8 cellular contexts compared by ENCODE assay signal in genomic region chr11:506238-506949, GRCh38. TPM values are rescaled to one million over a fixed set of nuclear protein-coding genes. Genes with fewer than 3 reads are reported as not detected.
DNase-seq lines count a peak whose midpoint lies in the region; ATAC-seq and TF ChIP-seq lines count a peak whose summit lies in the region.

No MANE protein-coding gene starts in this region.

- H3K27me3 ChIP-seq in AG04450 (ENCODE audit: control insufficient read depth, insufficient read depth, low read length) = no peaks in the 10 kb centered on the region

- no peaks in the 10 kb centered on the region for H3K9me3 Mint-ChIP-seq in WTC11

- POLR2A ChIA-PET in AG04450 (lab: Yijun Ruan, JAX) = interaction anchor here (0.6 to 1.6 kb wide), 7 partner anchors 14 to 882 kb away, joined by 3 to 10 read pairs (median 3); partner anchors contain the start of gene PHRF1
- POLR2A ChIA-PET in WTC11 (lab: Charles Lee) = interaction anchor here (0.5 to 1.2 kb wide), 6 partner anchors 13 to 111 kb away, joined by 3 to 5 read pairs (median 4); partner anchors contain the start of gene PTDSS2

- peaks cover 12% of the 10 kb centered on the region for H3K4me1 Mint-ChIP-seq in WTC11

- H3K27ac ChIP-seq in AG04450 (ENCODE audit: low read depth, low read length) = peak overlapping the region; percentile 99

- ATAC-seq in GM18907 (IDR thresholded peaks at IDR 0.05; ENCODE audit: unreplicated experiment) (peak; percentile 73), HG03139 (IDR thresholded peaks at IDR 0.05; ENCODE audit: unreplicated experiment) (peak; percentile 52), WTC11 (peak; percentile 75)

- DNase-seq in AG04450 (ENCODE audit: low read depth, low spot score) (peak; percentile 97), NCI-H2227 (lab: John Stamatoyannopoulos, UW; ENCODE audit: unreplicated experiment) (peak; percentile 100), WTC11 (ENCODE audit: low spot score) (peak; percentile 98), cardiac fibroblast (ENCODE audit: low read depth in 2 of 2) (peak; percentile 98 to 99), inferior parietal cortex (ENCODE audit: extremely low spot score) (peak; percentile 96), smooth muscle cell of the brain vasculature (ENCODE audit: low read depth, low spot score) (peak; percentile 95)

- peak overlapping the region; percentile 93 for H3K4me3 Mint-ChIP-seq in WTC11

- H3K4me3 ChIP-seq in AG04450 (ENCODE audit: low read depth, low read length) (peak overlapping the region; percentile 95), cardiac fibroblast (replicated peaks in 1 of 2; ENCODE audit: low read depth in 2 of 2, low read length in 2 of 2) (peak overlapping the region; percentile 90 to 92)

- CTCF ChIA-PET in AG04450 (lab: Charles Lee) = no interaction called here
- CTCF ChIA-PET in WTC11 (lab: Charles Lee) = interaction anchor here (0.6 to 2.1 kb wide), 8 partner anchors 8 to 277 kb away, joined by 3 to 17 read pairs (median 4); partner anchors contain the start of genes HRAS and PTDSS2

- H3K36me3 Mint-ChIP-seq in WTC11 = peaks cover 6% of the 10 kb centered on the region; the same call in 1 of the 2 replicates

- no peaks in the 10 kb centered on the region; the same call in 1 of the 2 replicates for H3K27me3 Mint-ChIP-seq in WTC11 (ENCODE audit: low read depth)

- no peak for TF ChIP-seq CTCF in AG04450 (IDR thresholded peaks at IDR 0.05; ENCODE audit: low read depth, low read length)
- TF ChIP-seq CTCF in WTC11 (IDR thresholded peaks at IDR 0.05) = no peak
- no peak for TF ChIP-seq CTCF in cardiac fibroblast (IDR thresholded peaks at IDR 0.05; ENCODE audit: low read depth, low read length)

- peak overlapping the region; percentile 99 for H3K27ac Mint-ChIP-seq in WTC11

- no peaks in the 10 kb centered on the region; the same call in 1 of the 2 replicates for H3K9me3 ChIP-seq in AG04450 (ENCODE audit: control insufficient read depth, insufficient read depth, low read length)

TF ChIP-seq in WTC11, 78 proteins besides CTCF, POLR2A, EP300 and RAD21 (continues in another document):
- no peak for TF ChIP-seq FOXJ3 (CRISPR knock-in tag; IDR thresholded peaks at IDR 0.05; ENCODE audit: borderline replicate concordance)
- peak; percentile 94 for TF ChIP-seq MAX (CRISPR knock-in tag; IDR thresholded peaks at IDR 0.05)
- TF ChIP-seq FOXP4 (CRISPR knock-in tag; IDR thresholded peaks at IDR 0.05) = no peak; the same call in 1 of the 2 replicates
- TF ChIP-seq E2F1 (CRISPR knock-in tag; IDR thresholded peaks at IDR 0.05) = no peak
- no peak for TF ChIP-seq TCF7 (CRISPR knock-in tag; IDR thresholded peaks at IDR 0.05; ENCODE audit: low read depth)
- TF ChIP-seq ZNF219 (CRISPR knock-in tag; IDR thresholded peaks at IDR 0.05; ENCODE audit: borderline replicate concordance) = no peak
- no peak for TF ChIP-seq AR (CRISPR knock-in tag; IDR thresholded peaks at IDR 0.05)
- no peak for TF ChIP-seq NR1H2 (CRISPR knock-in tag; IDR thresholded peaks at IDR 0.05)
- peak; percentile 94 for TF ChIP-seq FOXK1 (CRISPR knock-in tag; IDR thresholded peaks at IDR 0.05)
- no peak for TF ChIP-seq ATF3 (CRISPR knock-in tag; conservative IDR thresholded peaks at IDR 0.05)
- no peak for TF ChIP-seq SOX15 (CRISPR knock-in tag; IDR thresholded peaks at IDR 0.05)
- TF ChIP-seq CREM (CRISPR knock-in tag; IDR thresholded peaks at IDR 0.05) = peak; percentile 98
- no peak for TF ChIP-seq PRRX2 (CRISPR knock-in tag; IDR thresholded peaks at IDR 0.05)
- TF ChIP-seq SMAD3 (CRISPR knock-in tag; IDR thresholded peaks at IDR 0.05; ENCODE audit: borderline replicate concordance) = no peak
- no peak for TF ChIP-seq IRF1 (CRISPR knock-in tag; IDR thresholded peaks at IDR 0.05)
- no peak for TF ChIP-seq PREB (CRISPR knock-in tag; IDR thresholded peaks at IDR 0.05; ENCODE audit: borderline replicate concordance)
- TF ChIP-seq ZNF121 (CRISPR knock-in tag; IDR thresholded peaks at IDR 0.05) = no peak
- TF ChIP-seq GRHL2 (CRISPR knock-in tag; IDR thresholded peaks at IDR 0.05; ENCODE audit: insufficient replicate concordance, severe bottlenecking) = no peak

RNA-seq across cellular contexts. Expression of gene RNH1, which starts 0.6 kb away (rescaled TPM):
- polyA plus RNA-seq in AG04450 (2011; rRNA removed) = 98.6 and 168 TPM in 2 replicates
- polyA minus RNA-seq in AG04450 (2011; rRNA and poly(A)+ RNA removed) = 54.2 and 75.4 TPM in 2 replicates
- 59.0 to 67.5 TPM (median 60.4 TPM) in 3 replicates for total RNA-seq in WTC11 (2021)

RNA-seq across cellular contexts. Expression of gene HRAS, which starts 29.0 kb away (rescaled TPM):
- 44.7 and 58.7 TPM in 2 replicates for polyA plus RNA-seq in AG04450 (2011; rRNA removed)
- polyA minus RNA-seq in AG04450 (2011; rRNA and poly(A)+ RNA removed) = 57.0 and 71.2 TPM in 2 replicates
- 42.9 to 62.4 TPM (median 48.3 TPM) in 3 replicates for total RNA-seq in WTC11 (2021)

RNA-seq across cellular contexts. Expression of gene LRRC56, which starts 30.9 kb away (rescaled TPM):
- 0.86 and 1.5 TPM in 2 replicates for polyA plus RNA-seq in AG04450 (2011; rRNA removed)
- polyA minus RNA-seq in AG04450 (2011; rRNA and poly(A)+ RNA removed) = 0.48 and 0.83 TPM in 2 replicates
- total RNA-seq in WTC11 (2021) = 2.3 to 3.4 TPM (median 2.5 TPM) in 3 replicates

RNA-seq across cellular contexts. Expression of gene LMNTD2, which starts 54.1 kb away (rescaled TPM):
- 0.32 and 0.67 TPM in 2 replicates for polyA plus RNA-seq in AG04450 (2011; rRNA removed)
- polyA minus RNA-seq in AG04450 (2011; rRNA and poly(A)+ RNA removed) = not detected in 2 replicates
- 4.0 to 6.0 TPM (median 5.9 TPM) in 3 replicates for total RNA-seq in WTC11 (2021)

RNA-seq across cellular contexts. Expression of gene RASSF7, which starts 54.4 kb away (rescaled TPM):
- polyA plus RNA-seq in AG04450 (2011; rRNA removed) = 2.5 and 4.3 TPM in 2 replicates
- 0.78 and 1.3 TPM in 2 replicates for polyA minus RNA-seq in AG04450 (2011; rRNA and poly(A)+ RNA removed)
- total RNA-seq in WTC11 (2021) = 30.6 to 39.7 TPM (median 32.5 TPM) in 3 replicates

Comparison
In these comparisons a context has a peak if more than half of its experiments do, and no peak if none do; other contexts are left out.
1. Peak in every context shown above with its lines: DNase-seq, ATAC-seq, H3K4me3 ChIP-seq and H3K27ac ChIP-seq.